ENCODE assay signal across 8 cellular contexts in the genomic region with DNA sequence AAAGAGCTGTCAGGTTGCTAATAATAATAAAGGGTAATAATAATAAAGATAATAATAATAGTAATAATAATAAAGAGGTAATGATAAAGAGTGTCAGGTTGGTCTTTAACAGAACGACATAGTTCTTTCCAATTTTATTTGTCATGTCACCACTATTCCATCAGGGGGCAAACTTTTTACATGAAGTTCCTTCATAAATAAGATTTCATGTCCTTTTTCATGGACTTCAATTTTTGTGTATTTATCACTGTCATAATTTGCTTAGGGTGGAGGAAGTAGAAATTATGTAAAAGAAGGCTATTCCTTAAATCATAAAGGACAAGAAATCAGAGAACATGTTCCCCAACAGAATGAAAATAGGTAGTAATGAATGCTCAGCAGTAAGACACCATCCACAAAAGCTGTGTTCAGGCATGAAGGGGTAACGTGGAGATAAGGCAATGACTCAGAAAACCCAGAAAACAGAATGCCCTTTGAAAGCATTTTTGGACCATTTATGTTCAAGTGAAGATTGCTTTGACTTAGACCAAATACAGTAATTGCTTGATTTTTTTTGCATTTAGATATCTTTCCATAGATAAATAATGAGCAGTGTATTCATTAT.
DNase-seq lines count a peak whose midpoint lies in the region; ATAC-seq and TF ChIP-seq lines count a peak whose summit lies in the region.

No MANE protein-coding gene starts in this region.

- peak; percentile 58 for TF ChIP-seq CTCF in liver (IDR thresholded peaks at IDR 0.05; ENCODE audit: low read depth, low read length, missing input control)

- TF ChIP-seq RAD21 in liver (IDR thresholded peaks at IDR 0.05): peak; percentile 83 to 85

- DNase-seq in Right ventricle myocardium inferior (ENCODE audit: missing footprints): no peak
- DNase-seq in cardiac septum (ENCODE audit: low spot score): no peak
- DNase-seq in NCI-H1694 (lab: John Stamatoyannopoulos, UW): peak; percentile 28
- DNase-seq in central memory CD4-positive, alpha-beta T cell: peak; percentile 19
- DNase-seq in ureter (ENCODE audit: low spot score): no peak
- no peak for DNase-seq in NCI-H187 (lab: John Stamatoyannopoulos, UW)

- H3K36me3 ChIP-seq in liver (ENCODE audit: control insufficient read depth in 4 of 4, insufficient read depth in 3 of 4, low read depth in 1 of 4, low read length in 3 of 4): no peaks in the 10 kb centered on the region

- peak; percentile 46 for ATAC-seq in Right ventricle myocardium inferior
- ATAC-seq in GM19035 (IDR thresholded peaks at IDR 0.05; ENCODE audit: unreplicated experiment): no peak

- H3K9me3 ChIP-seq in liver (ENCODE audit: control insufficient read depth in 4 of 4, low read length in 3 of 4): no peaks in the 10 kb centered on the region

- H3K27me3 ChIP-seq in liver (ENCODE audit: control insufficient read depth in 4 of 4, insufficient read depth in 4 of 4, low read length in 3 of 4): no peaks in the 10 kb centered on the region

- no peak overlapping the region for H3K27ac ChIP-seq in liver (ENCODE audit: low read depth in 1 of 2, low read length in 2 of 2)

- H3K4me1 ChIP-seq in liver (ENCODE audit: control insufficient read depth in 4 of 4, insufficient read depth in 4 of 4, low read length in 3 of 4): peaks cover 2 to 28% (median 20%) of the 10 kb centered on the region in 4 donors

- intact Hi-C loops in Right ventricle myocardium inferior (cut with DNase I) (loop anchor here (2.0 kb wide), 1 partner anchor 301 kb away; no protein-coding TSS in a partner anchor), cardiac septum (cut with DNase I) (loop anchor here (1.0 kb wide), 1 partner anchor 300 kb away; no protein-coding TSS in a partner anchor)

- H3K9ac ChIP-seq in liver (ENCODE audit: low read depth in 1 of 2, low read length in 2 of 2): no peak overlapping the region

- 18% methylated on average over 2 of the region's 2 CpGs for WGBS in liver

- no peak overlapping the region for H3K4me3 ChIP-seq in liver (ENCODE audit: low read depth in 1 of 3, low read length in 3 of 3)

TF ChIP-seq in liver, 16 proteins besides CTCF, POLR2A, EP300 and RAD21:
- TF ChIP-seq JUND (IDR thresholded peaks at IDR 0.05) (peak in 1 of 2 donors; percentile 18), RXRA (IDR thresholded peaks at IDR 0.05) (no peak), SP1 (IDR thresholded peaks at IDR 0.05) (no peak), EGR1 (IDR thresholded peaks at IDR 0.05; ENCODE audit: low read depth in 2 of 2) (no peak), TAF1 (conservative IDR thresholded peaks at IDR 0.05) (no peak), GABPA (IDR thresholded peaks at IDR 0.05 in 1 of 2, conservative IDR thresholded peaks at IDR 0.05 in 1 of 2) (no peak), HNF4G (IDR thresholded peaks at IDR 0.05) (no peak)
- TF ChIP-seq, protein P1, sequence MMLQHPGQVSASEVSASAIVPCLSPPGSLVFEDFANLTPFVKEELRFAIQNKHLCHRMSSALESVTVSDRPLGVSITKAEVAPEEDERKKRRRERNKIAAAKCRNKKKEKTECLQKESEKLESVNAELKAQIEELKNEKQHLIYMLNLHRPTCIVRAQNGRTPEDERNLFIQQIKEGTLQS (IDR thresholded peaks at IDR 0.05): no peak

Comparison
In these comparisons a context has a peak if more than half of its experiments do, and no peak if none do; other contexts are left out.
1. DNase-seq: peak in NCI-H1694 (single experiment) and central memory CD4-positive, alpha-beta T cell (single experiment); none in Right ventricle myocardium inferior (single experiment), cardiac septum (single experiment), ureter (single experiment) and NCI-H187 (0 of 2).